9 cellular contexts compared by ENCODE assay signal in the genomic region with DNA sequence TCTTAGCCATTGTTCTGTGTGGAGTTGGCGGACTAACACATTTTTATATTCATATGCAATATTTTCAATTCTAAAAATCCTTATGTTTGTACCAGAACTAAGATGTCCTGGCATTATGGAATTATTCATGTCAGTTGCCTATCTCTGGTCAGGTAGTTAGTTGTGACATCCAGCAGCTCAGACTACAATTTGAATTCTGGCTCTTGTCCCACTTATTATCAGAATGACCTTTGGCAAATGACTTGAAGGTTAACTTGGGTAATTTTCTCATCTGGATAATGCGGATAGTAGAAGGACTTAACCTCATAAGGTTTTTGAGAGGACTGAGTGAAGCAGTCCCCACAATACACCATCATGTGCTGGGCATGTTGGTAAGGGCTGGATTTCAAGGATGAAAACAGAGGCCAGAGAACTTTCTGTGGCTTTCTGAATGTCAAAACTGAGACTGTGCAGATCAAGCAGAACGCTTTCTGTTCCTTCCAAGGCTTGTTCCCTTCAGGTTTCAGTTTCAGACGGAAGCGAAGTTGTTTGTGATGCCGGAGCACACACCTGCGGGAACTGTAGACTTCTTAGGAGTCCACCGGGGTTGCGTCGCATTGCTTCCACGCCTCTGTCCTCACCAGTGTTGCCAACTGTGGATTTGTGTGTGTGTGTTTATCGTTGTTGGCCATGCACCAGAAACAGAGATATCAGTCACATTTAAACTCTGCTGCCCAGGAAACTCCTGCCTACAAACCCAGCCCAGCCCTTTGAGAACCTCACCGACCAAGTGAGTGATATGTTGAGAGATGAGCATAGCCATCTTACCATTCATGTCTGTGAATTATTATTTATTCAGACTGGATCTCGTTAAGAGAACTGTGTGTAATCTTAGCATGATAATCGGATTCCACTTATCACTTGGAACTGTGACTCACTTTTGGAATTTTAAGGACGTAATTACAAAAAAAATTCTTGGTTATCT.
DNase-seq lines count a peak whose midpoint lies in the region; ATAC-seq and TF ChIP-seq lines count a peak whose summit lies in the region.
"Had no signal": no experiment of that assay in that cellular context is flagged by ENCODE, and none has a peak within 500 bp of the region (broad histone marks: within the 10 kb centered on the region; RNA-seq: fewer than 3 reads in every experiment).

No MANE protein-coding gene starts in this region.

- DNase-seq in Ammon's horn (ENCODE audit: low spot score), result peak; percentile 11
- DNase-seq in NAMALWA (ENCODE audit: low spot score), result peak; percentile 28
- peak; percentile 69 to 77 for DNase-seq in left colon
- no peak for DNase-seq in amniotic stem cell (lab: John Stamatoyannopoulos, UW)
- DNase-seq in stimulated activated CD4-positive, alpha-beta T cell treated with anti-CD3 and anti-CD28 coated beads, Interleukin-12 subunit alpha, Interleukin-12 subunit beta, amount 100 ng/mL, for 4 hours, result no peak
- DNase-seq in osteocyte (ENCODE audit: extremely low spot score, unreplicated experiment), result no peak
- DNase-seq: DMS 273 treated with DMSO at 0.1 percent for 48 hours had no signal

- H3K36me3 Mint-ChIP-seq in osteocyte (ENCODE audit: unreplicated experiment), result peaks cover 13% of the 10 kb centered on the region

- ATAC-seq in GM21717 (IDR thresholded peaks at IDR 0.05; ENCODE audit: unreplicated experiment) (peak; percentile 94), left colon (peak; percentile 96), GM18498 (IDR thresholded peaks at IDR 0.05; ENCODE audit: unreplicated experiment) (no peak)

- H3K4me3 Mint-ChIP-seq in osteocyte (ENCODE audit: unreplicated experiment), result no peak overlapping the region

- peaks cover 33% of the 10 kb centered on the region for H3K4me1 Mint-ChIP-seq in osteocyte (ENCODE audit: unreplicated experiment)

- intact Hi-C loops in left colon (cut with DNase I, micrococcal nuclease), result no loop called here

- peaks cover 64% of the 10 kb centered on the region for H3K27me3 Mint-ChIP-seq in osteocyte (ENCODE audit: unreplicated experiment)

- H3K27ac Mint-ChIP-seq in osteocyte (ENCODE audit: unreplicated experiment), result no peak overlapping the region

- no peak for TF ChIP-seq CTCF in osteocyte (IDR thresholded peaks at IDR 0.05)

- H3K9me3 Mint-ChIP-seq in osteocyte (ENCODE audit: unreplicated experiment), result peaks cover 7% of the 10 kb centered on the region

Comparison
In these comparisons a context has a peak if more than half of its experiments do, and no peak if none do; other contexts are left out.
1. DNase-seq: peak in Ammon's horn (single experiment), NAMALWA (single experiment) and left colon (2 of 2); none in amniotic stem cell (single experiment), stimulated activated CD4-positive, alpha-beta T cell treated with anti-CD3 and anti-CD28 coated beads, Interleukin-12 subunit alpha, Interleukin-12 subunit beta, amount 100 ng/mL, for 4 hours (single experiment) and osteocyte (single experiment).